ENCODE assay signal across 29 cellular contexts in genomic region chr1:116242741-116243140, GRCh38.
DNase-seq lines count a peak whose midpoint lies in the region; ATAC-seq and TF ChIP-seq lines count a peak whose summit lies in the region.
"Had no signal": no experiment of that assay in that cellular context is flagged by ENCODE, and none has a peak within 500 bp of the region (broad histone marks: within the 10 kb centered on the region; RNA-seq: fewer than 3 reads in every experiment).

No MANE protein-coding gene starts in this region.

- POLR2A ChIA-PET in activated CD4-positive, alpha-beta T cell treated with anti-CD3 and anti-CD28 coated beads, Interleukin-2, amount 10 ng/mL, durations not matched to agents 7 days and 5 days (lab: Charles Lee), result no interaction called here
- POLR2A ChIA-PET in T-cell (lab: Charles Lee), result no interaction called here

- H3K27me3 ChIP-seq in lung (ENCODE audit: control insufficient read depth, insufficient read depth) (no peaks in the 10 kb centered on the region), testis (no peaks in the 10 kb centered on the region)
- H3K27me3 ChIP-seq: ascending aorta had no signal

- 49 to 74% methylated on average over 7 of the region's 7 CpGs for WGBS in lung, 2 donors
- WGBS in testis, 2 donors, result 34 to 60% methylated on average over 7 of the region's 7 CpGs

- no peak for TF ChIP-seq POLR2A in testis (IDR thresholded peaks at IDR 0.05)

- peaks cover 11% of the 10 kb centered on the region for H3K4me1 Mint-ChIP-seq in activated CD4-positive, alpha-beta T cell treated with anti-CD3 and anti-CD28 coated beads, Interleukin-2, amount 10 ng/mL, durations not matched to agents 7 days and 5 days
- H3K4me1 Mint-ChIP-seq in activated CD4-positive, alpha-beta T cell treated with anti-CD3 and anti-CD28 coated beads, Interleukin-2, amount 10 ng/mL, durations not matched to agents 24 days and 14 days, result peaks cover 3% of the 10 kb centered on the region
- peaks cover 11 to 31% (median 20%) of the 10 kb centered on the region in 3 donors for H3K4me1 Mint-ChIP-seq in T-cell
- peaks cover 8% of the 10 kb centered on the region for H3K4me1 Mint-ChIP-seq in type B pancreatic cell (ENCODE audit: unreplicated experiment)
- H3K4me1 Mint-ChIP-seq: activated B cell treated with CpG ODN at 0.5 μM for 24 hours; activated T-helper 17 cell treated with anti-CD3 and anti-CD28 coated beads, Interleukin-2, amount 50 U/mL, for 72 hours; B cell; central memory CD8-positive, alpha-beta T cell had no signal

- H3K27ac Mint-ChIP-seq in activated CD4-positive, alpha-beta T cell treated with anti-CD3 and anti-CD28 coated beads, Interleukin-2, amount 10 ng/mL, durations not matched to agents 7 days and 5 days, result peak overlapping the region; percentile 37
- H3K27ac Mint-ChIP-seq in activated CD4-positive, alpha-beta T cell treated with anti-CD3 and anti-CD28 coated beads, Interleukin-2, amount 10 ng/mL, durations not matched to agents 24 days and 14 days, result no peak overlapping the region
- H3K27ac Mint-ChIP-seq in T-cell (peak overlapping the region; percentile 16 to 81), type B pancreatic cell (no peak overlapping the region)
- H3K27ac Mint-ChIP-seq: activated B cell treated with CpG ODN at 0.5 μM for 24 hours; activated naive CD8-positive, alpha-beta T cell; activated T-helper 17 cell treated with anti-CD3 and anti-CD28 coated beads, Interleukin-2, amount 50 U/mL, for 72 hours; B cell had no signal

- H3K4me3 Mint-ChIP-seq in activated CD4-positive, alpha-beta T cell treated with anti-CD3 and anti-CD28 coated beads, Interleukin-2, amount 10 ng/mL, durations not matched to agents 7 days and 5 days, result no peak overlapping the region
- H3K4me3 Mint-ChIP-seq in activated CD4-positive, alpha-beta T cell treated with anti-CD3 and anti-CD28 coated beads, Interleukin-2, amount 10 ng/mL, durations not matched to agents 24 days and 14 days, result no peak overlapping the region
- H3K4me3 Mint-ChIP-seq in T-cell, result peak overlapping the region in 1 of 3 donors; percentile 28
- no peak overlapping the region for H3K4me3 Mint-ChIP-seq in type B pancreatic cell
- H3K4me3 Mint-ChIP-seq: activated B cell treated with CpG ODN at 0.5 μM for 24 hours; activated naive CD8-positive, alpha-beta T cell; activated T-helper 17 cell treated with anti-CD3 and anti-CD28 coated beads, Interleukin-2, amount 50 U/mL, for 72 hours; B cell; central memory CD8-positive, alpha-beta T cell had no signal

- CTCF ChIA-PET in activated CD4-positive, alpha-beta T cell treated with anti-CD3 and anti-CD28 coated beads, Interleukin-2, amount 10 ng/mL, durations not matched to agents 7 days and 5 days (lab: Charles Lee), result no interaction called here
- CTCF ChIA-PET in T-cell (lab: Charles Lee), result no interaction called here

- H3K27me3 Mint-ChIP-seq in activated CD4-positive, alpha-beta T cell treated with anti-CD3 and anti-CD28 coated beads, Interleukin-2, amount 10 ng/mL, durations not matched to agents 7 days and 5 days, result no peaks in the 10 kb centered on the region
- peaks cover 1% of the 10 kb centered on the region for H3K27me3 Mint-ChIP-seq in activated CD4-positive, alpha-beta T cell treated with anti-CD3 and anti-CD28 coated beads, Interleukin-2, amount 10 ng/mL, durations not matched to agents 24 days and 14 days
- H3K27me3 Mint-ChIP-seq in T-cell (no peaks in the 10 kb centered on the region), type B pancreatic cell (no peaks in the 10 kb centered on the region)
- H3K27me3 Mint-ChIP-seq: activated naive CD8-positive, alpha-beta T cell had no signal

- H3K4me3 ChIP-seq in lung, result no peak overlapping the region
- no peak overlapping the region for H3K4me3 ChIP-seq in testis
- H3K4me3 ChIP-seq: A549, ascending aorta, HAP-1, psoas muscle had no signal

- peaks cover 0 to 13% of the 10 kb centered on the region in 2 donors for H3K4me1 ChIP-seq in lung (ENCODE audit: control insufficient read depth in 2 of 2, insufficient read depth in 2 of 2, low read length in 2 of 2)
- H3K4me1 ChIP-seq in testis, result peaks cover 8% of the 10 kb centered on the region
- H3K4me1 ChIP-seq: A549, ascending aorta, Caco-2, HAP-1, psoas muscle had no signal

- H3K9me3 ChIP-seq in lung (ENCODE audit: control insufficient read depth in 2 of 2, insufficient read depth in 1 of 2, low read length in 1 of 2), result no peaks in the 10 kb centered on the region
- no peaks in the 10 kb centered on the region for H3K9me3 ChIP-seq in testis
- H3K9me3 ChIP-seq: A549, ascending aorta, Caco-2, HAP-1, psoas muscle had no signal

- no peaks in the 10 kb centered on the region for H3K36me3 ChIP-seq in lung (ENCODE audit: control insufficient read depth in 2 of 2, insufficient read depth in 2 of 2, low read length in 2 of 2)
- H3K36me3 ChIP-seq in testis (ENCODE audit: low read depth, missing control alignments), result no peaks in the 10 kb centered on the region
- H3K36me3 ChIP-seq: ascending aorta, HAP-1 had no signal

- no peak for TF ChIP-seq CTCF in lung (IDR thresholded peaks at IDR 0.05; ENCODE audit: control extremely low read depth, extremely low read depth)
- TF ChIP-seq CTCF in testis (IDR thresholded peaks at IDR 0.05), result no peak
- no peak for TF ChIP-seq CTCF in type B pancreatic cell (conservative IDR thresholded peaks at IDR 0.05)

- ATAC-seq in T-cell (replicated peaks in 1 of 4), result no peak
- peak; percentile 28 for ATAC-seq in lung (ENCODE audit: insufficient read depth, low FRiP score)
- no peak for ATAC-seq in HG02678 (IDR thresholded peaks at IDR 0.05; ENCODE audit: unreplicated experiment)
- ATAC-seq: A549; activated T-helper 17 cell treated with anti-CD3 and anti-CD28 coated beads, Interleukin-2, amount 50 U/mL, for 72 hours; psoas muscle had no signal

- no peak for DNase-seq in activated CD4-positive, alpha-beta T cell treated with anti-CD3 and anti-CD28 coated beads, Interleukin-2, amount 10 ng/mL, durations not matched to agents 7 days and 5 days
- DNase-seq in activated CD4-positive, alpha-beta T cell treated with anti-CD3 and anti-CD28 coated beads, Interleukin-2, amount 10 ng/mL, durations not matched to agents 24 days and 14 days, result no peak
- DNase-seq in T-cell (no peak), lung (ENCODE audit: low spot score) (peak; percentile 48), testis (peak; percentile 70), hypothalamus (lab: John Stamatoyannopoulos, UW) (no peak), type B pancreatic cell (ENCODE audit: extremely low spot score, unreplicated experiment) (no peak)
- DNase-seq: activated B cell treated with CpG ODN at 0.5 μM for 24 hours; activated CD4-positive, alpha-beta T cell treated with anti-CD3 and anti-CD28 coated beads, Interleukin-2, amount 50 U/mL, for 48 hours; activated CD8-positive, alpha-beta memory T cell treated with anti-CD3 and anti-CD28 coated beads, Interleukin-2, amount 50 U/mL, for 48 hours; Caco-2; DND-41; head of caudate nucleus; kidney glomerular epithelial cell; NCI-H1048; NCI-H1694 treated with DMSO at 0.1 percent for 48 hours; NCI-H226; NCI-H748 treated with DMSO at 0.1 percent for 48 hours; psoas muscle; stimulated activated CD8-positive, alpha-beta memory T cell treated with anti-CD3 and anti-CD28 coated beads, Interleukin-4, amount 100 ng/mL, for 48 hours had no signal

- no peaks in the 10 kb centered on the region for H3K36me3 Mint-ChIP-seq in activated CD4-positive, alpha-beta T cell treated with anti-CD3 and anti-CD28 coated beads, Interleukin-2, amount 10 ng/mL, durations not matched to agents 7 days and 5 days (ENCODE audit: low read depth)
- no peaks in the 10 kb centered on the region for H3K36me3 Mint-ChIP-seq in activated CD4-positive, alpha-beta T cell treated with anti-CD3 and anti-CD28 coated beads, Interleukin-2, amount 10 ng/mL, durations not matched to agents 24 days and 14 days (ENCODE audit: low read depth)
- H3K36me3 Mint-ChIP-seq in T-cell (no peaks in the 10 kb centered on the region), type B pancreatic cell (no peaks in the 10 kb centered on the region)
- H3K36me3 Mint-ChIP-seq: activated naive CD8-positive, alpha-beta T cell had no signal

- H3K27ac ChIP-seq in lung (ENCODE audit: low read depth in 1 of 2, low read length in 1 of 2) (peak overlapping the region in 1 of 2 donors; percentile 59), testis (no peak overlapping the region)
- H3K27ac ChIP-seq: A549, ascending aorta, KMS-11, psoas muscle had no signal

- intact Hi-C loops in activated CD4-positive, alpha-beta T cell treated with anti-CD3 and anti-CD28 coated beads, Interleukin-2, amount 10 ng/mL, durations not matched to agents 24 days and 14 days (cut with micrococcal nuclease), result no loop called here
- intact Hi-C loops in testis (cut with DNase I; ENCODE audit: low total_unique reads), result no loop called here

- no peaks in the 10 kb centered on the region for H3K9me3 Mint-ChIP-seq in activated CD4-positive, alpha-beta T cell treated with anti-CD3 and anti-CD28 coated beads, Interleukin-2, amount 10 ng/mL, durations not matched to agents 7 days and 5 days
- H3K9me3 Mint-ChIP-seq in activated CD4-positive, alpha-beta T cell treated with anti-CD3 and anti-CD28 coated beads, Interleukin-2, amount 10 ng/mL, durations not matched to agents 24 days and 14 days, result no peaks in the 10 kb centered on the region
- H3K9me3 Mint-ChIP-seq in T-cell (no peaks in the 10 kb centered on the region), type B pancreatic cell (peaks cover 4% of the 10 kb centered on the region)
- H3K9me3 Mint-ChIP-seq: activated B cell treated with CpG ODN at 0.5 μM for 24 hours; activated T-helper 17 cell treated with anti-CD3 and anti-CD28 coated beads, Interleukin-2, amount 50 U/mL, for 72 hours; central memory CD8-positive, alpha-beta T cell had no signal

Comparison
In these comparisons a context has a peak if more than half of its experiments do, and no peak if none do; other contexts are left out.
1. H3K27ac Mint-ChIP-seq: peak in activated CD4-positive, alpha-beta T cell treated with anti-CD3 and anti-CD28 coated beads, Interleukin-2, amount 10 ng/mL, durations not matched to agents 7 days and 5 days (single experiment) and T-cell (2 of 2); none in activated CD4-positive, alpha-beta T cell treated with anti-CD3 and anti-CD28 coated beads, Interleukin-2, amount 10 ng/mL, durations not matched to agents 24 days and 14 days (single experiment) and type B pancreatic cell (single experiment).
2. DNase-seq: peak in lung (single experiment) and testis (single experiment); none in activated CD4-positive, alpha-beta T cell treated with anti-CD3 and anti-CD28 coated beads, Interleukin-2, amount 10 ng/mL, durations not matched to agents 7 days and 5 days (single experiment), activated CD4-positive, alpha-beta T cell treated with anti-CD3 and anti-CD28 coated beads, Interleukin-2, amount 10 ng/mL, durations not matched to agents 24 days and 14 days (single experiment), T-cell (0 of 34), hypothalamus (0 of 51) and type B pancreatic cell (single experiment).